1 cellular context compared by ENCODE assay signal in the genomic region with DNA sequence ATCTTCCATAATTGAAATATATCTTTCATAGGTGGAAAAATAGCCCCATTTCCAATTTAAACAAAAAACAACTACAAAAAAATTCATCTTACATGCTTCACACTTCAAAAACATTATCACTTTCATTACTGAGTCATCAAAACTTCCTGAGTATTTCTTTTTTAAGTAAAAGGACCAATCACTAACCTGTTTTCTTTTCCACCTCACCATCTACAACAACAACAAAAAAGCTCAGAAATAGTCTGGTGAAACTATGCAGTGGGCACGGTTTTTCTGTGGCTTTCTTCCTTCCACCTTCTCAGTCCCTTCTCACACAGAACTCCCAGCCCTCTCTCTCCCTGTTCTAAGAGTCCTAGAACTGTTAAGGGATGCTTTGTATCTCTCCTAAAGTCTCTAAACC.
TF ChIP-seq lines count a peak whose summit lies in the region.

No MANE protein-coding gene starts in this region.

TF ChIP-seq in GM12878, 131 proteins besides CTCF, POLR2A, EP300 and RAD21 (continued from another document):
- TF ChIP-seq BCL3 (IDR thresholded peaks at IDR 0.05; ENCODE audit: borderline replicate concordance, insufficient read depth, low read depth, low read length, poor library complexity, severe bottlenecking) (no peak), BCL11A (IDR thresholded peaks at IDR 0.05; ENCODE audit: low read depth, low read length) (no peak), IKZF2 (IDR thresholded peaks at IDR 0.05) (peak in 1 of 2 experiments; percentile 21; a peak in 1 of 4 replicates), ATF2 (IDR thresholded peaks at IDR 0.05; ENCODE audit: low read length) (no peak), ZZZ3 (IDR thresholded peaks at IDR 0.05; ENCODE audit: control insufficient read depth, insufficient read length, low read depth) (no peak), ZBED1 (IDR thresholded peaks at IDR 0.05; ENCODE audit: borderline replicate concordance) (0 out of 2 replicates have a peak, but pooled peaks have one; percentile 37), STAT3 (IDR thresholded peaks at IDR 0.05; ENCODE audit: low read depth, low read length) (no peak), CBX5 (IDR thresholded peaks at IDR 0.05; ENCODE audit: low read depth) (no peak), USF2 (IDR thresholded peaks at IDR 0.05; ENCODE audit: borderline replicate concordance, low read depth, low read length) (no peak)
- TF ChIP-seq, protein P1, sequence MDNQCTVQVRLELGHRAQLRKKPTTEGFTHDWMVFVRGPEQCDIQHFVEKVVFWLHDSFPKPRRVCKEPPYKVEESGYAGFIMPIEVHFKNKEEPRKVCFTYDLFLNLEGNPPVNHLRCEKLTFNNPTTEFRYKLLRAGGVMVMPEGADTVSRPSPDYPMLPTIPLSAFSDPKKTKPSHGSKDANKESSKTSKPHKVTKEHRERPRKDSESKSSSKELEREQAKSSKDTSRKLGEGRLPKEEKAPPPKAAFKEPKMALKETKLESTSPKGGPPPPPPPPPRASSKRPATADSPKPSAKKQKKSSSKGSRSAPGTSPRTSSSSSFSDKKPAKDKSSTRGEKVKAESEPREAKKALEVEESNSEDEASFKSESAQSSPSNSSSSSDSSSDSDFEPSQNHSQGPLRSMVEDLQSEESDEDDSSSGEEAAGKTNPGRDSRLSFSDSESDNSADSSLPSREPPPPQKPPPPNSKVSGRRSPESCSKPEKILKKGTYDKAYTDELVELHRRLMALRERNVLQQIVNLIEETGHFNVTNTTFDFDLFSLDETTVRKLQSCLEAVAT (IDR thresholded peaks at IDR 0.05), result peak; percentile 6; the same call in 1 of the 2 replicates
- TF ChIP-seq, protein P2, sequence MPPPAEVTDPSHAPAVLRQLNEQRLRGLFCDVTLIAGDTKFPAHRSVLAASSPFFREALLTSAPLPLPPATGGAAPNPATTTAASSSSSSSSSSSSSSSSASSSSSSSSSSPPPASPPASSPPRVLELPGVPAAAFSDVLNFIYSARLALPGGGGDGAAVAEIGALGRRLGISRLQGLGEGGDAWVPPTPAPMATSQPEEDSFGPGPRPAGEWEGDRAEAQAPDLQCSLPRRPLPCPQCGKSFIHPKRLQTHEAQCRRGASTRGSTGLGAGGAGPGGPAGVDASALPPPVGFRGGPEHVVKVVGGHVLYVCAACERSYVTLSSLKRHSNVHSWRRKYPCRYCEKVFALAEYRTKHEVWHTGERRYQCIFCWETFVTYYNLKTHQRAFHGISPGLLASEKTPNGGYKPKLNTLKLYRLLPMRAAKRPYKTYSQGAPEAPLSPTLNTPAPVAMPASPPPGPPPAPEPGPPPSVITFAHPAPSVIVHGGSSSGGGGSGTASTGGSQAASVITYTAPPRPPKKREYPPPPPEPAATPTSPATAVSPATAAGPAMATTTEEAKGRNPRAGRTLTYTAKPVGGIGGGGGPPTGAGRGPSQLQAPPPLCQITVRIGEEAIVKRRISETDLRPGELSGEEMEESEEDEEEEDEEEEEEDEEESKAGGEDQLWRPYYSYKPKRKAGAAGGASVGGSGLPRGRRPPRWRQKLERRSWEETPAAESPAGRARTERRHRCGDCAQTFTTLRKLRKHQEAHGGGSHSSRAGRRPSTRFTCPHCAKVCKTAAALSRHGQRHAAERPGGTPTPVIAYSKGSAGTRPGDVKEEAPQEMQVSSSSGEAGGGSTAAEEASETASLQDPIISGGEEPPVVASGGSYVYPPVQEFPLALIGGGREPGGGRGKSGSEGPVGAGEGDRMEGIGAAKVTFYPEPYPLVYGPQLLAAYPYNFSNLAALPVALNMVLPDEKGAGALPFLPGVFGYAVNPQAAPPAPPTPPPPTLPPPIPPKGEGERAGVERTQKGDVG (CRISPR knock-in tag; IDR thresholded peaks at IDR 0.05), result no peak
TF ChIP-seq in GM12878: peak in this region for 6.
